In genomic region chr2:127884841-127885301, GRCh38 we compare ENCODE assay signal across 8 cellular contexts. TPM values are rescaled to one million over a fixed set of nuclear protein-coding genes. Genes with fewer than 3 reads are reported as not detected.
DNase-seq lines count a peak whose midpoint lies in the region; ATAC-seq, FAIRE-seq and TF ChIP-seq lines count a peak whose summit lies in the region.
"Not testable (repeated sequence)": the region's sequence is repeated elsewhere in the genome, so short reads cannot be mapped to it uniquely, and the experiment has no call there.

No MANE protein-coding gene starts in this region.

- FAIRE-seq in keratinocyte (lab: Jason Lieb, UNC): not testable (repeated sequence)

- H3K9me3 ChIP-seq in BLaER1 treated with 17β-estradiol and CSF1 and Interleukin-3, amounts not matched to agents 10 nM and 100 nM (replicated peaks in 1 of 11); HUES48 (ENCODE audit: control insufficient read depth, insufficient read depth, low read length); endocrine pancreas (ENCODE audit: control insufficient read depth, low read length); keratinocyte (ENCODE audit: control insufficient read depth, low read depth, low read length); stomach smooth muscle (ENCODE audit: control insufficient read depth in 2 of 2, low read length in 2 of 2): not testable (repeated sequence)

- peaks cover 31% of the 10 kb centered on the region for H3K4me1 Mint-ChIP-seq in neural crest cell

- not testable (repeated sequence) for H3K9me3 Mint-ChIP-seq in activated naive CD4-positive, alpha-beta T cell treated with anti-CD3 and anti-CD28 coated beads, Interleukin-2, amount 50 U/mL, for 72 hours; neural crest cell

- DNase-seq in RWPE1 (ENCODE audit: low spot score); activated naive CD4-positive, alpha-beta T cell treated with anti-CD3 and anti-CD28 coated beads, Interleukin-2, amount 50 U/mL, for 72 hours (ENCODE audit: low spot score in 2 of 2); keratinocyte (ENCODE audit: low read depth, low spot score); neural crest cell (ENCODE audit: low read depth, low spot score): not testable (repeated sequence)

- H3K79me2 ChIP-seq in keratinocyte (ENCODE audit: control insufficient read depth, insufficient read depth, low read length): peaks cover 62% of the 10 kb centered on the region

- H3K27me3 ChIP-seq in BLaER1 treated with 17β-estradiol and CSF1 and Interleukin-3, amounts not matched to agents 10 nM and 100 nM; HUES48 (ENCODE audit: control insufficient read depth, insufficient read depth, low read length); endocrine pancreas (ENCODE audit: control insufficient read depth, insufficient read depth, low read length); keratinocyte (ENCODE audit: control insufficient read depth, extremely low read depth, insufficient read depth, low read length); stomach smooth muscle (ENCODE audit: control insufficient read depth in 1 of 2, insufficient read depth in 2 of 2, low read length in 2 of 2): not testable (repeated sequence)

- peak overlapping the region; percentile 82 to 98 (median 93) for H3K4me2 ChIP-seq in BLaER1 treated with 17β-estradiol and CSF1 and Interleukin-3, amounts not matched to agents 10 nM and 100 nM
- H3K4me2 ChIP-seq in keratinocyte (ENCODE audit: control insufficient read depth, extremely low read depth, insufficient read depth, low read depth, low read length): peak overlapping the region; percentile 98

- POLR2A ChIA-PET in RWPE1 (lab: Yijun Ruan, JAX; ENCODE audit: low non-redundant PET): not testable (repeated sequence)

- not testable (repeated sequence) for TF ChIP-seq CTCF in RWPE1 (conservative IDR thresholded peaks at IDR 0.05; ENCODE audit: low read depth); keratinocyte (optimal IDR thresholded peaks at IDR 0.05 in 1 of 3, IDR thresholded peaks at IDR 0.05 in 1 of 3, conservative IDR thresholded peaks at IDR 0.05 in 1 of 3; ENCODE audit: extremely low read depth in 1 of 3, insufficient read depth in 2 of 3, low read length in 3 of 3); neural crest cell (conservative IDR thresholded peaks at IDR 0.05)

- CTCF ChIA-PET in RWPE1 (lab: Yijun Ruan, JAX): not testable (repeated sequence)

- H3K4me3 Mint-ChIP-seq in neural crest cell: peak overlapping the region; percentile 95

- not testable (repeated sequence) for H3K27me3 Mint-ChIP-seq in neural crest cell (ENCODE audit: low read depth)

- ATAC-seq in activated naive CD4-positive, alpha-beta T cell treated with anti-CD3 and anti-CD28 coated beads, Interleukin-2, amount 50 U/mL, for 72 hours: not testable (repeated sequence)

- H3K4me1 ChIP-seq in BLaER1 treated with 17β-estradiol and CSF1 and Interleukin-3, amounts not matched to agents 10 nM and 100 nM: peaks cover 25 to 30% (median 26%) of the 10 kb centered on the region in 10 experiments
- H3K4me1 ChIP-seq in HUES48 (ENCODE audit: control insufficient read depth, insufficient read depth, low read length) (peaks cover 18% of the 10 kb centered on the region), keratinocyte (ENCODE audit: control insufficient read depth, extremely low read depth, insufficient read depth, low read length) (peaks cover 21% of the 10 kb centered on the region), stomach smooth muscle (ENCODE audit: control insufficient read depth, insufficient read depth, low read length) (peaks cover 24% of the 10 kb centered on the region)
- not testable (repeated sequence) for H3K4me1 ChIP-seq in endocrine pancreas (ENCODE audit: control insufficient read depth, insufficient read depth, low read length)

- peaks cover 18 to 25% of the 10 kb centered on the region in 2 donors for H3K36me3 Mint-ChIP-seq in activated naive CD4-positive, alpha-beta T cell treated with anti-CD3 and anti-CD28 coated beads, Interleukin-2, amount 50 U/mL, for 72 hours
- H3K36me3 Mint-ChIP-seq in neural crest cell (ENCODE audit: low read depth): not testable (repeated sequence)

- H4K20me1 ChIP-seq in BLaER1 treated with 17β-estradiol and CSF1 and Interleukin-3, amounts not matched to agents 10 nM and 100 nM: peaks cover 17 to 53% (median 51%) of the 10 kb centered on the region in 11 experiments; a peak in 21 of 22 replicates
- H4K20me1 ChIP-seq in keratinocyte (ENCODE audit: control insufficient read depth, extremely low read depth, insufficient read depth, low read length): peaks cover 13% of the 10 kb centered on the region

- peak overlapping the region; percentile 69 to 87 (median 78); a peak in 21 of 22 replicates for H3K9ac ChIP-seq in BLaER1 treated with 17β-estradiol and CSF1 and Interleukin-3, amounts not matched to agents 10 nM and 100 nM
- not testable (repeated sequence) for H3K9ac ChIP-seq in HUES48 (ENCODE audit: low read depth, low read length)
- peak overlapping the region; percentile 72 for H3K9ac ChIP-seq in endocrine pancreas (ENCODE audit: control insufficient read depth, insufficient read depth, low read length)
- peak overlapping the region; percentile 73 for H3K9ac ChIP-seq in keratinocyte (ENCODE audit: control insufficient read depth, extremely low read depth, insufficient read depth, low read length)
- H3K9ac ChIP-seq in stomach smooth muscle (ENCODE audit: low read length in 2 of 2): peak overlapping the region; percentile 69 to 85

- peaks cover 36 to 46% (median 44%) of the 10 kb centered on the region in 11 experiments for H3K36me3 ChIP-seq in BLaER1 treated with 17β-estradiol and CSF1 and Interleukin-3, amounts not matched to agents 10 nM and 100 nM
- H3K36me3 ChIP-seq in HUES48 (ENCODE audit: control insufficient read depth, insufficient read depth, low read length) (peaks cover 42% of the 10 kb centered on the region), keratinocyte (ENCODE audit: control insufficient read depth in 2 of 2, extremely low read depth in 1 of 2, insufficient read depth in 2 of 2, low read length in 2 of 2) (peaks cover 4 to 11% of the 10 kb centered on the region in 2 experiments)
- not testable (repeated sequence) for H3K36me3 ChIP-seq in endocrine pancreas (ENCODE audit: control insufficient read depth, insufficient read depth, low read length); stomach smooth muscle (ENCODE audit: control insufficient read depth in 2 of 2, insufficient read depth in 2 of 2, low read length in 2 of 2)

- H3K4me3 ChIP-seq in BLaER1 treated with 17β-estradiol and CSF1 and Interleukin-3, amounts not matched to agents 10 nM and 100 nM: peak overlapping the region; percentile 66 to 76 (median 72)
- peak overlapping the region; percentile 65 for H3K4me3 ChIP-seq in HUES48 (ENCODE audit: low read depth, low read length)
- H3K4me3 ChIP-seq in endocrine pancreas (ENCODE audit: control insufficient read depth, insufficient read depth, low read length): peak overlapping the region; percentile 71
- peak overlapping the region; percentile 48 to 86 (median 78) for H3K4me3 ChIP-seq in keratinocyte (ENCODE audit: control insufficient read depth in 2 of 3, extremely low read depth in 1 of 3, insufficient read depth in 2 of 3, low read depth in 1 of 3, low read length in 3 of 3)
- H3K4me3 ChIP-seq in stomach smooth muscle (ENCODE audit: low read length in 2 of 2): peak overlapping the region; percentile 59 to 74

- H2AFZ ChIP-seq in keratinocyte (ENCODE audit: control insufficient read depth, low read length): not testable (repeated sequence)

- H3K9me1 ChIP-seq in keratinocyte (ENCODE audit: control insufficient read depth, extremely low read depth, insufficient read depth, low read length): not testable (repeated sequence)

- peak overlapping the region; percentile 88 to 95 for H3K27ac Mint-ChIP-seq in activated naive CD4-positive, alpha-beta T cell treated with anti-CD3 and anti-CD28 coated beads, Interleukin-2, amount 50 U/mL, for 72 hours
- H3K27ac Mint-ChIP-seq in neural crest cell (ENCODE audit: unreplicated experiment): peak overlapping the region; percentile 88

- dilution Hi-C loops in keratinocyte (cut with MboI; ENCODE audit: extremely low pct_ligation_motif_present, low sequenced_read_pairs): not testable (repeated sequence)

- H3K27ac ChIP-seq in BLaER1 treated with 17β-estradiol and CSF1 and Interleukin-3, amounts not matched to agents 10 nM and 100 nM: peak overlapping the region in 9 of 11 experiments; percentile 33 to 69 (median 51); a peak in 17 of 22 replicates
- not testable (repeated sequence) for H3K27ac ChIP-seq in HUES48 (ENCODE audit: low read depth, low read length)
- H3K27ac ChIP-seq in RWPE1 (peak overlapping the region; percentile 95), keratinocyte (ENCODE audit: control insufficient read depth, insufficient read depth, low read length) (peak overlapping the region; percentile 79), stomach smooth muscle (ENCODE audit: low read length) (peak overlapping the region; percentile 66)

RNA-seq across cellular contexts. Expression of gene AMMECR1L, which starts 0.9 kb away (rescaled TPM):
- 10 to 100 TPM; 14.4 to 15.3 TPM for total RNA-seq in activated naive CD4-positive, alpha-beta T cell treated with anti-CD3 and anti-CD28 coated beads, Interleukin-2, amount 50 U/mL, for 72 hours
- 12.6 to 23.0 TPM (median 16.8 TPM) in 3 replicates for polyA plus RNA-seq in keratinocyte
- 7.1 TPM for polyA plus RNA-seq in keratinocyte (2011; ENCODE audit: low read depth)
- 15.1 and 20.8 TPM in 2 replicates for polyA plus RNA-seq in keratinocyte (2011; cell fraction: cytosol; rRNA removed)
- 37.6 and 43.4 TPM in 2 replicates for polyA plus RNA-seq in keratinocyte (2011; cell fraction: nucleus; rRNA removed)
- polyA plus RNA-seq in keratinocyte (2012; ENCODE audit: low replicate concordance): 16.1 and 16.2 TPM in 2 replicates
- 12.6 to 21.8 TPM (median 18.0 TPM) in 3 replicates for polyA minus RNA-seq in keratinocyte
- 14.4 TPM for polyA minus RNA-seq in keratinocyte (2011; cell fraction: cytosol; rRNA and poly(A)+ RNA removed)
- 21.2 and 34.1 TPM in 2 replicates for polyA minus RNA-seq in keratinocyte (2011; cell fraction: nucleus; rRNA and poly(A)+ RNA removed)
- 25.3 and 27.0 TPM in 2 replicates for total RNA-seq in neural crest cell

RNA-seq across cellular contexts. Expression of gene POLR2D, which starts 26.9 kb away (rescaled TPM):
- total RNA-seq in activated naive CD4-positive, alpha-beta T cell treated with anti-CD3 and anti-CD28 coated beads, Interleukin-2, amount 50 U/mL, for 72 hours: 10 to 100 TPM; 61.2 to 72.9 TPM
- polyA plus RNA-seq in keratinocyte: 8.3 to 27.3 TPM (median 15.3 TPM) in 3 replicates
- polyA plus RNA-seq in keratinocyte (2011; ENCODE audit: low read depth): 10.6 TPM
- 12.4 and 21.3 TPM in 2 replicates for polyA plus RNA-seq in keratinocyte (2011; cell fraction: cytosol; rRNA removed)
- 7.9 and 9.1 TPM in 2 replicates for polyA plus RNA-seq in keratinocyte (2011; cell fraction: nucleus; rRNA removed)
- polyA plus RNA-seq in keratinocyte (2012; ENCODE audit: low replicate concordance): 21.3 and 23.1 TPM in 2 replicates
- polyA minus RNA-seq in keratinocyte: 12.6 to 19.3 TPM (median 15.6 TPM) in 3 replicates
- 10.4 TPM for polyA minus RNA-seq in keratinocyte (2011; cell fraction: cytosol; rRNA and poly(A)+ RNA removed)
- polyA minus RNA-seq in keratinocyte (2011; cell fraction: nucleus; rRNA and poly(A)+ RNA removed): 2.3 and 4.0 TPM in 2 replicates
- total RNA-seq in neural crest cell: 83.1 and 84.5 TPM in 2 replicates
